ENCODE assay signal across 8 cellular contexts in the genomic region with DNA sequence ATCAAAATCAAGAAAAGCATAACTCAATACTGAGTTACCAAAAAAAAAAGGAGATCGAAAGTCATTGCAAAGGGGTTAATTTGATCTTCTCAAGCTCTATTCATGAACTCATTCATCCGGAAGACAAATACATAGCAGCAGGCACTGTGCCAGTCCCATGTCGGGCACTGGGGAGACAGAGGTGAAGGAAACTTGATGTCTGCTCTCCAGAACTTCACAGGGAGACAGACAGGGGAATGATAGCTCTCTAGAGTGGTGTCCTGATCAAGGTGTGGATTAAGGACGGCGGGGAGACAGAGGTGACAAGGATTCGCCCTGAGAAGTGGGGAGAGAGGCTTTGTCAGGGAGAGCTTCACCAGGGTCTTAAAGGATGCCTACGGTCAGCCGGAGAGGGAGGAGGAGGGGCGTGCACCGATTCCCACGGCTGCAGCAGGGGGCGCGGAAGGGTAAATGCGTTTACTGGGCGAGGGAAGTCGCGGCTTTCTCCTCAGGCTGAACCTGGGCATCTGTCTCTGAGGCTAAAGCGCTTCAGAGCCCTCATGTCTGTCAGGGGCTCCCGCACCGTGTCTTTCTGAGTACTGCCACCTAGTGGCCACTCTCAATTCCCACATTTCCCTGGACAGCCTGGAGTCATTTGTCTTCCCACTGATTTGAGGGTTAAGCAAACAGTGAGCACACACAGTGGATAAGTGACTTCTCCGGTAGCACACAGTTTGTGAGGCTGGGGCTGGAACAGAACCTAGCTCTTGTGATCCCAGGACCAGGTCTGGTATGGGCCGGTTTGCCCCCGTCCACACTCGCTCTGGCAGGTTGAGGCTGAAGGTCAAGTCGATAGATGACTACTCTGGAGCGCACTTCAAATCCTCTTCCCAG.
DNase-seq lines count a peak whose midpoint lies in the region; ATAC-seq and TF ChIP-seq lines count a peak whose summit lies in the region.

No MANE protein-coding gene starts in this region.

- no peak overlapping the region for H3K27ac ChIP-seq in subcutaneous abdominal adipose tissue (ENCODE audit: low read depth, low read length)

- CTCF ChIA-PET in Calu3 (lab: Charles Lee), result interaction anchor here (1.0 to 1.3 kb wide), 2 partner anchors 224 to 246 kb away, joined by 3 to 6 read pairs; no protein-coding TSS in a partner anchor

- H3K4me3 ChIP-seq in foreskin fibroblast (ENCODE audit: low read depth in 1 of 2, low read length in 2 of 2) (peak overlapping the region; percentile 23 to 56), subcutaneous abdominal adipose tissue (ENCODE audit: low read depth in 1 of 5, low read length in 5 of 5) (peak overlapping the region; percentile 59 to 79 (median 68))

- no TSS peak for BruUV-seq in Calu3 (replicated peaks; lab: Mats Ljungman, UMichigan)

- no peaks in the 10 kb centered on the region for H3K4me1 Mint-ChIP-seq in Calu3 (ENCODE audit: low read depth, unreplicated experiment)
- H3K4me1 Mint-ChIP-seq in activated T-helper 2 cell treated with anti-CD3 and anti-CD28 coated beads, Interferon-gamma antibody, Interleukin-2, Interleukin-4, amounts not matched to agents 10 μg/mL and 5 μg/mL and 100 μg/mL, durations not matched to agents 14 hours and 24 hours and 36 hours (ENCODE audit: low read depth), result peaks cover 10% of the 10 kb centered on the region

- H3K4me3 Mint-ChIP-seq in Calu3 (ENCODE audit: low read depth, unreplicated experiment), result peak overlapping the region; percentile 65
- H3K4me3 Mint-ChIP-seq in activated T-helper 2 cell treated with anti-CD3 and anti-CD28 coated beads, Interferon-gamma antibody, Interleukin-2, Interleukin-4, amounts not matched to agents 10 μg/mL and 5 μg/mL and 100 μg/mL, durations not matched to agents 14 hours and 24 hours and 36 hours (ENCODE audit: low read depth), result peak overlapping the region; percentile 75

- H3K9ac ChIP-seq in subcutaneous abdominal adipose tissue (ENCODE audit: low read length in 5 of 5), result peak overlapping the region in 3 of 5 donors; percentile 26 to 64 (median 55)

- ATAC-seq in GM21515 (IDR thresholded peaks at IDR 0.05; ENCODE audit: unreplicated experiment), result peak; percentile 92

- H3K36me3 ChIP-seq in subcutaneous abdominal adipose tissue (ENCODE audit: control insufficient read depth in 5 of 5, insufficient read depth in 5 of 5, low read length in 5 of 5), result no peaks in the 10 kb centered on the region

- H3K4me1 ChIP-seq in subcutaneous abdominal adipose tissue (ENCODE audit: control insufficient read depth in 5 of 5, insufficient read depth in 5 of 5, low read length in 5 of 5), result peaks cover 3 to 13% (median 10%) of the 10 kb centered on the region in 5 donors

- no peak overlapping the region for H3K27ac Mint-ChIP-seq in Calu3 (ENCODE audit: unreplicated experiment)
- H3K27ac Mint-ChIP-seq in activated T-helper 2 cell treated with anti-CD3 and anti-CD28 coated beads, Interferon-gamma antibody, Interleukin-2, Interleukin-4, amounts not matched to agents 10 μg/mL and 5 μg/mL and 100 μg/mL, durations not matched to agents 14 hours and 24 hours and 36 hours, result no peak overlapping the region

- peaks cover 24% of the 10 kb centered on the region for H3K27me3 Mint-ChIP-seq in Calu3 (ENCODE audit: unreplicated experiment)
- H3K27me3 Mint-ChIP-seq in activated T-helper 2 cell treated with anti-CD3 and anti-CD28 coated beads, Interferon-gamma antibody, Interleukin-2, Interleukin-4, amounts not matched to agents 10 μg/mL and 5 μg/mL and 100 μg/mL, durations not matched to agents 14 hours and 24 hours and 36 hours (ENCODE audit: low read depth), result peaks cover 37% of the 10 kb centered on the region

- H3K9me3 Mint-ChIP-seq in Calu3 (ENCODE audit: low read depth, unreplicated experiment), result no peaks in the 10 kb centered on the region
- H3K9me3 Mint-ChIP-seq in activated T-helper 2 cell treated with anti-CD3 and anti-CD28 coated beads, Interferon-gamma antibody, Interleukin-2, Interleukin-4, amounts not matched to agents 10 μg/mL and 5 μg/mL and 100 μg/mL, durations not matched to agents 14 hours and 24 hours and 36 hours, result no peaks in the 10 kb centered on the region

- peak; percentile 63 for DNase-seq in Calu3
- DNase-seq in LHCN-M2 (ENCODE audit: low read depth), result peak; percentile 80
- DNase-seq in RKO (ENCODE audit: low spot score), result peak; percentile 74
- DNase-seq in activated T-helper 2 cell treated with anti-CD3 and anti-CD28 coated beads, Interferon-gamma antibody, Interleukin-2, Interleukin-4, amounts not matched to agents 10 μg/mL and 5 μg/mL and 100 μg/mL, durations not matched to agents 14 hours and 24 hours and 36 hours (ENCODE audit: low spot score), result peak; percentile 60
- DNase-seq in foreskin fibroblast, result peak; percentile 76 to 92
- peak; percentile 42 for DNase-seq in non-pigmented ciliary epithelial cell (ENCODE audit: low read depth)

- TF ChIP-seq CTCF in Calu3 (IDR thresholded peaks at IDR 0.05; ENCODE audit: unreplicated experiment) (peak; percentile 60), foreskin fibroblast (IDR thresholded peaks at IDR 0.05; ENCODE audit: low read depth, low read length) (peak; percentile 87)

- H3K27me3 ChIP-seq in subcutaneous abdominal adipose tissue (ENCODE audit: control insufficient read depth in 5 of 5, insufficient read depth in 4 of 5, low read length in 5 of 5), result peaks cover 0 to 3% (median 0%) of the 10 kb centered on the region in 5 donors

- H3K36me3 Mint-ChIP-seq in Calu3 (ENCODE audit: insufficient read depth, unreplicated experiment), result no peaks in the 10 kb centered on the region
- H3K36me3 Mint-ChIP-seq in activated T-helper 2 cell treated with anti-CD3 and anti-CD28 coated beads, Interferon-gamma antibody, Interleukin-2, Interleukin-4, amounts not matched to agents 10 μg/mL and 5 μg/mL and 100 μg/mL, durations not matched to agents 14 hours and 24 hours and 36 hours (ENCODE audit: low read depth), result no peaks in the 10 kb centered on the region

- H3K9me3 ChIP-seq in subcutaneous abdominal adipose tissue (ENCODE audit: control insufficient read depth in 5 of 5, low read length in 5 of 5), result no peaks in the 10 kb centered on the region

- intact Hi-C loops in Calu3 (cut with micrococcal nuclease; ENCODE audit: unreplicated experiment), result loop anchor here (1.0 to 2.0 kb wide), 2 partner anchors 224 to 246 kb away; no protein-coding TSS in a partner anchor
- intact Hi-C loops in activated T-helper 2 cell treated with anti-CD3 and anti-CD28 coated beads, Interferon-gamma antibody, Interleukin-2, Interleukin-4, amounts not matched to agents 10 μg/mL and 5 μg/mL and 100 μg/mL, durations not matched to agents 14 hours and 24 hours and 36 hours (cut with micrococcal nuclease), result loop anchor here (1.0 to 10.0 kb wide), 4 partner anchors 136 to 394 kb away; partner anchors contain the start of genes MAN1A2 and TENT5C
